Comparison of ENCODE assay signal across 29 cellular contexts in the genomic region with DNA sequence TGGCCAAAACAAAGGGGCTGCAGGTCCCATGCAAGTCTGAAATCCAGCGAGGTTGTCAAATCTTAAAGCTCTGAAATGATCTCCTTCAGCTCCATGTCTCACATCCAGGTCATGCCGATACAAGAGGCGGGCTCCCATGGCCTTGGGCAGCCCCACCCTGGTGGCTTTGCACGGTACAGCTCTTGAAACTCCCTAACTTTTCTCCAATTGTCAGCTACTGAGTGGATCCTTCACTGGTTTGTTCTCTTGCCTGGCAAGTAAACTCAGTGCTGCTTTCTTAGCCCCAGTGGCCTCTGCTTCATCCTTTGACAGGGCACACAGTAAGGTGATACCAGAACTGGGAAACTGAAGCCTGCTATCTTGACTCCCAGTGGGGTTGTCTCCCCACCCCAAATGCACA. TPM values are rescaled to one million over a fixed set of nuclear protein-coding genes. Genes with fewer than 3 reads are reported as not detected.
"Had no signal": no experiment of that assay in that cellular context is flagged by ENCODE, and none has a peak within 500 bp of the region (broad histone marks: within the 10 kb centered on the region; RNA-seq: fewer than 3 reads in every experiment).

No MANE protein-coding gene starts in this region.

- ATAC-seq: gastrocnemius medialis; left ventricle myocardium superior; lower lobe of right lung; natural killer cell; sciatic nerve; stimulated activated effector memory CD8-positive, alpha-beta T cell treated with anti-CD3 and anti-CD28 coated beads, Interleukin-12 subunit alpha, Interleukin-12 subunit beta, amount 100 ng/mL, for 72 hours; upper lobe of right lung had no signal

- H3K9me3 Mint-ChIP-seq: dendritic cell treated with granulocyte-macrophage colony-stimulating factor and Interleukin-4, amounts not matched to agents 40 ng/mL and 50 ng/mL, for 4 days; natural killer cell; neural crest cell; stimulated activated effector memory CD8-positive, alpha-beta T cell treated with anti-CD3 and anti-CD28 coated beads, Interleukin-12 subunit alpha, Interleukin-12 subunit beta, amount 100 ng/mL, for 72 hours; stimulated activated naive CD8-positive, alpha-beta T cell treated with anti-CD3 and anti-CD28 coated beads, Interleukin-15, Interleukin-2, amounts not matched to agents 100 ng/mL and 50 ng/mL, for 24 hours had no signal

- H3K27me3 ChIP-seq: colonic mucosa, gastrocnemius medialis, right atrium auricular region, suprapubic skin, transverse colon, upper lobe of right lung, uterus had no signal

- H3K27ac ChIP-seq: colonic mucosa, gastrocnemius medialis, lower lobe of right lung, prostate gland, right atrium auricular region, suprapubic skin, transverse colon, upper lobe of right lung, uterus had no signal

- H3K4me3 ChIP-seq: colonic mucosa, gastrocnemius medialis, lower lobe of right lung, prostate gland, right atrium auricular region, smooth muscle cell, suprapubic skin, transverse colon, upper lobe of right lung, uterus had no signal

- H3K4me2 ChIP-seq: smooth muscle cell had no signal

- H3K4me1 Mint-ChIP-seq: natural killer cell; neural crest cell; stimulated activated effector memory CD8-positive, alpha-beta T cell treated with anti-CD3 and anti-CD28 coated beads, Interleukin-12 subunit alpha, Interleukin-12 subunit beta, amount 100 ng/mL, for 72 hours had no signal

- H3K4me3 Mint-ChIP-seq: dendritic cell treated with granulocyte-macrophage colony-stimulating factor and Interleukin-4, amounts not matched to agents 40 ng/mL and 50 ng/mL, for 4 days; natural killer cell; neural crest cell; stimulated activated effector memory CD8-positive, alpha-beta T cell treated with anti-CD3 and anti-CD28 coated beads, Interleukin-12 subunit alpha, Interleukin-12 subunit beta, amount 100 ng/mL, for 72 hours; stimulated activated naive CD8-positive, alpha-beta T cell treated with anti-CD3 and anti-CD28 coated beads, Interleukin-15, Interleukin-2, amounts not matched to agents 100 ng/mL and 50 ng/mL, for 24 hours had no signal

- H3K27ac Mint-ChIP-seq: dendritic cell treated with granulocyte-macrophage colony-stimulating factor and Interleukin-4, amounts not matched to agents 40 ng/mL and 50 ng/mL, for 4 days; natural killer cell; stimulated activated effector memory CD8-positive, alpha-beta T cell treated with anti-CD3 and anti-CD28 coated beads, Interleukin-12 subunit alpha, Interleukin-12 subunit beta, amount 100 ng/mL, for 72 hours; stimulated activated naive CD8-positive, alpha-beta T cell treated with anti-CD3 and anti-CD28 coated beads, Interleukin-15, Interleukin-2, amounts not matched to agents 100 ng/mL and 50 ng/mL, for 24 hours had no signal

- H3K36me3 ChIP-seq: colonic mucosa, gastrocnemius medialis, lower lobe of right lung, prostate gland, right atrium auricular region, suprapubic skin, transverse colon, upper lobe of right lung, uterus had no signal

- H3K36me3 Mint-ChIP-seq: natural killer cell; stimulated activated effector memory CD8-positive, alpha-beta T cell treated with anti-CD3 and anti-CD28 coated beads, Interleukin-12 subunit alpha, Interleukin-12 subunit beta, amount 100 ng/mL, for 72 hours had no signal

- DNase-seq: colonic mucosa; effector CD8-positive, alpha-beta T cell; foreskin fibroblast; gastrocnemius medialis; head of caudate nucleus; left ventricle myocardium superior; lower lobe of right lung; natural killer cell; stimulated activated CD4-positive, alpha-beta T cell treated with anti-CD3 and anti-CD28 coated beads, Interleukin-12 subunit alpha, Interleukin-12 subunit beta, amount 100 ng/mL, for 4 hours; stimulated activated CD4-positive, alpha-beta T cell treated with anti-CD3 and anti-CD28 coated beads, Interleukin-1b, Interleukin-23, amount 100 ng/mL, for 48 hours; stimulated activated CD4-positive, alpha-beta T cell treated with anti-CD3 and anti-CD28 coated beads, Interleukin-4, amount 100 ng/mL, for 1 hour; transverse colon; upper lobe of right lung; uterus had no signal

- H3K9me3 ChIP-seq: colonic mucosa, gastrocnemius medialis, lower lobe of right lung, prostate gland, right atrium auricular region, suprapubic skin, transverse colon, upper lobe of right lung, uterus had no signal

- H3K4me1 ChIP-seq: colonic mucosa, gastrocnemius medialis, lower lobe of right lung, prostate gland, right atrium auricular region, suprapubic skin, upper lobe of right lung, uterus had no signal

RNA-seq across cellular contexts. Expression of a gene that starts 26.3 kb away (rescaled TPM):
- total RNA-seq: chondrocyte, colonic mucosa, endothelial cell of umbilical vein, epithelial cell of proximal tubule, gastrocnemius medialis, glomerular endothelial cell, left ventricle myocardium superior, lower lobe of right lung, mononuclear cell, natural killer cell, neural crest cell, osteocyte, right atrium auricular region, sciatic nerve, upper lobe of right lung, uterus had no signal
- polyA plus RNA-seq: endothelial cell of umbilical vein had no signal

RNA-seq across cellular contexts. Expression of a gene that starts 30.6 kb away (rescaled TPM):
- total RNA-seq: chondrocyte, colonic mucosa, endothelial cell of umbilical vein, epithelial cell of proximal tubule, glomerular endothelial cell, left ventricle myocardium superior, lower lobe of right lung, mononuclear cell, natural killer cell, neural crest cell, osteocyte, right atrium auricular region, sciatic nerve, transverse colon, upper lobe of right lung, uterus had no signal
- polyA plus RNA-seq: endothelial cell of umbilical vein had no signal

RNA-seq across cellular contexts. Expression of a gene that starts 48.3 kb away (rescaled TPM):
- total RNA-seq: chondrocyte, colonic mucosa, endothelial cell of umbilical vein, gastrocnemius medialis, glomerular endothelial cell, left ventricle myocardium superior, lower lobe of right lung, mononuclear cell, natural killer cell, neural crest cell, osteocyte, right atrium auricular region, sciatic nerve, transverse colon, upper lobe of right lung, uterus had no signal
- polyA plus RNA-seq: endothelial cell of umbilical vein had no signal
